ENCODE assay signal across 8 cellular contexts in genomic region chr15:90560229-90560771, GRCh38. TPM values are rescaled to one million over a fixed set of nuclear protein-coding genes. Genes with fewer than 3 reads are reported as not detected.
DNase-seq lines count a peak whose midpoint lies in the region; ATAC-seq and TF ChIP-seq lines count a peak whose summit lies in the region.
"Had no signal": no experiment of that assay in that cellular context is flagged by ENCODE, and none has a peak within 500 bp of the region (broad histone marks: within the 10 kb centered on the region; RNA-seq: fewer than 3 reads in every experiment).

No MANE protein-coding gene starts in this region.

- peak overlapping the region; percentile 81 for H3K27ac Mint-ChIP-seq in chondrocyte (ENCODE audit: unreplicated experiment)
- H3K27ac Mint-ChIP-seq in type B pancreatic cell = peak overlapping the region; percentile 20

- no peaks in the 10 kb centered on the region for H3K27me3 Mint-ChIP-seq in chondrocyte (ENCODE audit: low read depth)
- H3K27me3 Mint-ChIP-seq in type B pancreatic cell = no peaks in the 10 kb centered on the region

- DNase-seq in NCI-H226 (peak; percentile 99), chondrocyte (ENCODE audit: low spot score) (no peak), lung microvascular endothelial cell (ENCODE audit: low read depth in 2 of 2) (peak; percentile 67 to 72), type B pancreatic cell (ENCODE audit: extremely low spot score, unreplicated experiment) (no peak), Ammon's horn (ENCODE audit: low spot score) (no peak)
- DNase-seq in stimulated activated CD4-positive, alpha-beta T cell treated with anti-CD3 and anti-CD28 coated beads, Interleukin-12 subunit alpha, Interleukin-12 subunit beta, amount 100 ng/mL, for 4 hours = no peak
- DNase-seq: NCI-H1092 had no signal

- peaks cover 5% of the 10 kb centered on the region for H3K9me3 Mint-ChIP-seq in chondrocyte (ENCODE audit: low read depth)
- no peaks in the 10 kb centered on the region for H3K9me3 Mint-ChIP-seq in type B pancreatic cell

- H3K4me3 Mint-ChIP-seq in chondrocyte (ENCODE audit: unreplicated experiment) (peak overlapping the region; percentile 5), type B pancreatic cell (no peak overlapping the region)

- H3K4me1 Mint-ChIP-seq in chondrocyte (ENCODE audit: low read depth) (peaks cover 60% of the 10 kb centered on the region), type B pancreatic cell (ENCODE audit: unreplicated experiment) (peaks cover 46% of the 10 kb centered on the region)

- ATAC-seq in HG02610 (IDR thresholded peaks at IDR 0.05; ENCODE audit: unreplicated experiment) = no peak

- H3K36me3 Mint-ChIP-seq in chondrocyte (ENCODE audit: low read depth) (no peaks in the 10 kb centered on the region), type B pancreatic cell (peaks cover 21% of the 10 kb centered on the region)

- TF ChIP-seq CTCF in chondrocyte (IDR thresholded peaks at IDR 0.05) (no peak), type B pancreatic cell (conservative IDR thresholded peaks at IDR 0.05) (no peak)

RNA-seq across cellular contexts. Expression of gene CRTC3, which starts 30.6 kb away (rescaled TPM):
- 33.8 to 39.7 TPM (median 37.7 TPM) in 3 replicates for total RNA-seq in chondrocyte
- total RNA-seq in lung microvascular endothelial cell = 6.1 and 8.7 TPM in 2 replicates
- 26.2 and 31.4 TPM in 2 replicates for total RNA-seq in type B pancreatic cell (ENCODE audit: low replicate concordance)

Comparison
In these comparisons a context has a peak if more than half of its experiments do, and no peak if none do; other contexts are left out.
1. DNase-seq: peak in NCI-H226 (single experiment) and lung microvascular endothelial cell (2 of 2); none in chondrocyte (single experiment), type B pancreatic cell (single experiment), stimulated activated CD4-positive, alpha-beta T cell treated with anti-CD3 and anti-CD28 coated beads, Interleukin-12 subunit alpha, Interleukin-12 subunit beta, amount 100 ng/mL, for 4 hours (single experiment) and Ammon's horn (single experiment).